ENCODE assay signal across 11 cellular contexts in the genomic region with DNA sequence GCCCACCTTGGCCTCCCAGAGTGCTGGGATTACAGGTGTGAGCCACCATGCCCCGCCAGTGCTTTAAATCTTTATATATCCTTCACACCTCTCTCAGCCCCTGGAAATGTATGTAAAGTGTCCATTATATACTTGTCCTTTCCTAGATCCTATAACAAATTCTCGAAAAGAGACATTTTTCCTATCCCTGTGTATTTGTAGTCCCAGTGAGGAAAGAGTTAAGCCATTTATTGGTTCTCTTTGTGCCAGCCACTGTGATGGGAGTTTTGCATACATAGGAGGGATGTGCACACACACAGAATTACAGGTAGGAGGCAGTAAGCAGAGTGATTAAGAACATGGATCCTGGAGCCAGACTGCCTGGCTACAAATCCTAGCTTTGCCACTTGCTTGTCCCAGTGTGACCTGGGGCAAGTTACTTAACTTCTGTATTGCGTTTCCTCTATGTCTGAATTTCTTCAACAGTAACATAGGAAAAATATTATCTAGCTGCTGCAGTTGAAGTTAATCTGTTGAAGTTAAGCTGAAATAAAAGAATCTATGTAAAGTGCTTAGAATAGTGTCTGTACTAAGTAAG. TPM values are rescaled to one million over a fixed set of nuclear protein-coding genes. Genes with fewer than 3 reads are reported as not detected.
DNase-seq lines count a peak whose midpoint lies in the region; ATAC-seq, FAIRE-seq and TF ChIP-seq lines count a peak whose summit lies in the region.
"Had no signal": no experiment of that assay in that cellular context is flagged by ENCODE, and none has a peak within 500 bp of the region (broad histone marks: within the 10 kb centered on the region; RNA-seq: fewer than 3 reads in every experiment).

No MANE protein-coding gene starts in this region.

- H4K20me1 ChIP-seq in OCI-LY1 (ENCODE audit: insufficient read depth, low read length): no peaks in the 10 kb centered on the region

- ATAC-seq in GM19397 (IDR thresholded peaks at IDR 0.05; ENCODE audit: unreplicated experiment): no peak

- no peak for FAIRE-seq in RCC 7860 (lab: Jason Lieb, UNC)
- FAIRE-seq: urothelium cell line had no signal

- no peaks in the 10 kb centered on the region for H3K36me3 ChIP-seq in OCI-LY1 (ENCODE audit: insufficient read depth, low read length)
- H3K36me3 ChIP-seq in effector memory CD4-positive, alpha-beta T cell (ENCODE audit: control insufficient read depth, insufficient read depth, low read length): peaks cover 5% of the 10 kb centered on the region
- no peaks in the 10 kb centered on the region for H3K36me3 ChIP-seq in right atrium auricular region

- DNase-seq in NCI-H2227 (lab: John Stamatoyannopoulos, UW; ENCODE audit: unreplicated experiment) (peak; percentile 6), NCI-H2227 treated with DMSO at 0.1 percent for 48 hours (lab: John Stamatoyannopoulos, UW) (no peak), retinal pigment epithelial cell (ENCODE audit: low read depth) (no peak), RCC 7860 (ENCODE audit: low spot score) (no peak), right atrium auricular region (ENCODE audit: low spot score) (no peak)
- no peak for DNase-seq in effector memory CD4-positive, alpha-beta T cell
- DNase-seq: activated gamma-delta T cell, heart right ventricle had no signal

- no peak overlapping the region; the same call in 1 of the 2 replicates for H3K4me2 ChIP-seq in OCI-LY1 (ENCODE audit: low read length)

- no peaks in the 10 kb centered on the region for H3K79me2 ChIP-seq in OCI-LY1 (ENCODE audit: insufficient read depth, low read length)

- H3K9me2 ChIP-seq in OCI-LY1 (ENCODE audit: low read depth, low read length): no peaks in the 10 kb centered on the region

- TF ChIP-seq CTCF in OCI-LY1 (IDR thresholded peaks at IDR 0.05; ENCODE audit: low read length) (peak; percentile 20; the same call in 1 of the 2 replicates), retinal pigment epithelial cell (conservative IDR thresholded peaks at IDR 0.05; ENCODE audit: low read depth, low read length) (peak; percentile 49), right atrium auricular region (IDR thresholded peaks at IDR 0.05) (no peak)

- no peak overlapping the region for H2AFZ ChIP-seq in OCI-LY1 (ENCODE audit: low read length)

- H3F3A ChIP-seq in OCI-LY1 (ENCODE audit: insufficient read depth, low read length): no peaks in the 10 kb centered on the region

- no peaks in the 10 kb centered on the region for H3K9me3 ChIP-seq in OCI-LY1 (ENCODE audit: low read length)
- no peaks in the 10 kb centered on the region for H3K9me3 ChIP-seq in effector memory CD4-positive, alpha-beta T cell (ENCODE audit: control insufficient read depth, low read length)
- H3K9me3 ChIP-seq in right atrium auricular region: no peaks in the 10 kb centered on the region
- H3K9me3 ChIP-seq: heart right ventricle had no signal

- H3K4me3 ChIP-seq in OCI-LY1 (ENCODE audit: low read depth, low read length, poor library complexity, severe bottlenecking) (no peak overlapping the region), retinal pigment epithelial cell (ENCODE audit: low read length) (no peak overlapping the region), right atrium auricular region (no peak overlapping the region)
- no peak overlapping the region for H3K4me3 ChIP-seq in effector memory CD4-positive, alpha-beta T cell (ENCODE audit: insufficient read depth, low read depth, low read length, poor library complexity, severe bottlenecking)
- H3K4me3 ChIP-seq: heart right ventricle had no signal

- H3K27me3 ChIP-seq in OCI-LY1 (ENCODE audit: insufficient read depth, low read length): no peaks in the 10 kb centered on the region
- H3K27me3 ChIP-seq in effector memory CD4-positive, alpha-beta T cell (replicated peaks; ENCODE audit: control insufficient read depth, insufficient read depth, low read length, poor library complexity, severe bottlenecking): no peaks in the 10 kb centered on the region
- H3K27me3 ChIP-seq in right atrium auricular region: no peaks in the 10 kb centered on the region
- H3K27me3 ChIP-seq: heart right ventricle had no signal

- no peak overlapping the region for H3K9ac ChIP-seq in OCI-LY1 (ENCODE audit: low read length)

- H3K4me1 ChIP-seq in OCI-LY1 (ENCODE audit: insufficient read depth, low read length, severe bottlenecking): peaks cover 53% of the 10 kb centered on the region
- peaks cover 27% of the 10 kb centered on the region for H3K4me1 ChIP-seq in effector memory CD4-positive, alpha-beta T cell (ENCODE audit: control insufficient read depth, insufficient read depth, low read length, poor library complexity, severe bottlenecking)
- peaks cover 0 to 13% of the 10 kb centered on the region in 2 donors for H3K4me1 ChIP-seq in right atrium auricular region

- H3K27ac ChIP-seq in OCI-LY1 (ENCODE audit: low read depth, low read length, poor library complexity, severe bottlenecking) (peak overlapping the region; percentile 58), right atrium auricular region (no peak overlapping the region)
- H3K27ac ChIP-seq in effector memory CD4-positive, alpha-beta T cell (ENCODE audit: insufficient read depth, low read length, poor library complexity, severe bottlenecking): peak overlapping the region; percentile 51

RNA-seq across cellular contexts. Expression of gene RABGGTA, which starts 2.1 kb away (rescaled TPM):
- total RNA-seq in right atrium auricular region: 10 to 100 TPM; 21.3 to 22.2 TPM

RNA-seq across cellular contexts. Expression of gene TGM1, which starts 10.5 kb away (rescaled TPM):
- 10 to 100 TPM; 11.9 to 36.9 TPM for total RNA-seq in right atrium auricular region

RNA-seq across cellular contexts. Expression of gene DHRS1, which starts 26.1 kb away (rescaled TPM):
- total RNA-seq in right atrium auricular region: 10 to 100 TPM; 10.1 to 13.7 TPM

RNA-seq across cellular contexts. Expression of gene NOP9, which starts 26.1 kb away (rescaled TPM):
- 10 to 100 TPM; 13.9 to 15.5 TPM for total RNA-seq in right atrium auricular region

RNA-seq across cellular contexts. Expression of gene TINF2, which starts 31.1 kb away (rescaled TPM):
- total RNA-seq in right atrium auricular region: 10 to 100 TPM; 28.2 to 36.3 TPM

Comparison
In these comparisons a context has a peak if more than half of its experiments do, and no peak if none do; other contexts are left out.
1. H3K27ac ChIP-seq: peak in OCI-LY1 (single experiment) and effector memory CD4-positive, alpha-beta T cell (single experiment); none in right atrium auricular region (0 of 2).
2. CTCF ChIP-seq: peak in OCI-LY1 (single experiment) and retinal pigment epithelial cell (single experiment); none in right atrium auricular region (0 of 2).